In genomic region chr15:58749532-58750337, GRCh38 we compare ENCODE assay signal across 8 cellular contexts. TPM values are rescaled to one million over a fixed set of nuclear protein-coding genes. Genes with fewer than 3 reads are reported as not detected.
DNase-seq lines count a peak whose midpoint lies in the region; ATAC-seq and TF ChIP-seq lines count a peak whose summit lies in the region.

Gene ADAM10 (minus strand): TSS chr15:58749707. CDS start chr15:58749534, 173 bp downstream.

- peak; percentile 93 to 96 for TF ChIP-seq EP300 in tibial nerve (IDR thresholded peaks at IDR 0.05)

- DNase-seq in NCI-H1417 (lab: John Stamatoyannopoulos, UW), result peak; percentile 98 to 100 (median 100)
- DNase-seq in SW 1271 (lab: John Stamatoyannopoulos, UW), result peak; percentile 98 to 99
- peak; percentile 96 for DNase-seq in activated naive CD8-positive, alpha-beta T cell treated with anti-CD3 and anti-CD28 coated beads, Interleukin-2, amount 50 U/mL, for 16 hours (ENCODE audit: low read depth, low spot score)
- DNase-seq in Right ventricle myocardium superior, result peak; percentile 99
- peak; percentile 96 for DNase-seq in tibial nerve (ENCODE audit: low spot score in 2 of 2)

- H3K27ac ChIP-seq in parathyroid adenoma (peak within 1 kb of the TSS; percentile 83), tibial nerve (peak within 1 kb of the TSS; percentile 78 to 99 (median 96))

- TF ChIP-seq CTCF in parathyroid adenoma (IDR thresholded peaks at IDR 0.05) (no peak), tibial nerve (IDR thresholded peaks at IDR 0.05) (peak in 1 of 5 experiments; percentile 41)

- peaks cover 13% of the 10 kb centered on the region for H3K79me2 ChIP-seq in parathyroid adenoma

- intact Hi-C loops in Right ventricle myocardium superior (cut with DNase I), result loop anchor here (10.0 kb wide), 2 partner anchors 75 to 485 kb away; no protein-coding TSS in a partner anchor

- no peaks in the 10 kb centered on the region for H3K9me3 ChIP-seq in parathyroid adenoma (ENCODE audit: control insufficient read depth, low read length)
- H3K9me3 ChIP-seq in tibial nerve, result no peaks in the 10 kb centered on the region

- H3K27me3 ChIP-seq in parathyroid adenoma (ENCODE audit: control insufficient read depth, insufficient read depth, low read length), result no peaks in the 10 kb centered on the region
- H3K27me3 ChIP-seq in tibial nerve, result no peaks in the 10 kb centered on the region

- H3K4me3 ChIP-seq in parathyroid adenoma (ENCODE audit: low read depth, low read length) (peak within 1 kb of the TSS; percentile 75), tibial nerve (peak within 1 kb of the TSS; percentile 62 to 94 (median 88))

- 0 to 1% methylated on average over 54 to 62 of the region's 62 CpGs for WGBS in tibial nerve, 2 donors

- ATAC-seq in HG02678 (IDR thresholded peaks at IDR 0.05; ENCODE audit: unreplicated experiment) (peak; percentile 90), Right ventricle myocardium superior (ENCODE audit: poor library complexity) (peak; percentile 98)

- peak within 1 kb of the TSS; percentile 78 for H2AFZ ChIP-seq in parathyroid adenoma

- H3K4me1 ChIP-seq in parathyroid adenoma (no peaks in the 10 kb centered on the region), tibial nerve (peaks cover 0 to 37% (median 12%) of the 10 kb centered on the region in 4 donors)

- peak within 1 kb of the TSS; percentile 74 for H3K4me2 ChIP-seq in parathyroid adenoma (ENCODE audit: low read length)

- H3K36me3 ChIP-seq in parathyroid adenoma (ENCODE audit: control insufficient read depth, insufficient read depth, low read length), result no peaks in the 10 kb centered on the region
- H3K36me3 ChIP-seq in tibial nerve, result no peaks in the 10 kb centered on the region

- TF ChIP-seq POLR2A in GM10847 (IDR thresholded peaks at IDR 0.05; ENCODE audit: extremely low read depth, insufficient read length), result peak; percentile 36
- peak; percentile 82 to 93 for TF ChIP-seq POLR2A in tibial nerve (IDR thresholded peaks at IDR 0.05)

- H3K9ac ChIP-seq in parathyroid adenoma, result peak within 1 kb of the TSS; percentile 37

RNA-seq across cellular contexts. Expression of gene ADAM10, which starts in this region (rescaled TPM):
- total RNA-seq in Right ventricle myocardium superior (69.7 TPM), tibial nerve (100 to 1,000 TPM in 2 of 4 donors, 10 to 100 TPM in 2; 64.8 to 132 (median 94.3) TPM)

Comparison
In these comparisons a context has a peak if more than half of its experiments do, and no peak if none do; other contexts are left out.
1. Peak in every context shown above with its lines: DNase-seq, ATAC-seq, H3K4me3 ChIP-seq and H3K27ac ChIP-seq.